In the genomic region with DNA sequence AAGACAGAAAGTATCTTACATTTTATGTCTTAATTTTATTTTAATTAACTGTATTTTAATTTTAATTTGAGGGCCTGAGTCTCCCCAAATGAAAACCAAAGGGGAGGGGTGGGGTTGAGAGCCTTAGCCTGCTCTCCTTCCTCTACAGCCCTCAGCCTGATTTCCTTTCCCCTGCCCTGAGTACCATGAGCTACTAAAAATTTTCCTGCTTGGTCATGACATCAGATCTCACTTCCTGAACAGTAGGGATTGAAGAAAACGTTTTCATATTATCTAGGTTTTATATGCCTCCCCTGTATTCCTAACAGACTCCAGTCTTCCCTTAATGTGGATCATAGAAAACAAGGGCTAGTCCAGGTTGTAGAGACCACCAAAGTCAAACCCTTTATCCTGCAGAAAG, we compare ENCODE assay signal across 14 cellular contexts.
DNase-seq lines count a peak whose midpoint lies in the region; ATAC-seq, FAIRE-seq and TF ChIP-seq lines count a peak whose summit lies in the region.
"Had no signal": no experiment of that assay in that cellular context is flagged by ENCODE, and none has a peak within 500 bp of the region (broad histone marks: within the 10 kb centered on the region; RNA-seq: fewer than 3 reads in every experiment).

No MANE protein-coding gene starts in this region.

- TF ChIP-seq CTCF in AG04450 (IDR thresholded peaks at IDR 0.05; ENCODE audit: low read depth, low read length) (no peak), endothelial cell of umbilical vein (IDR thresholded peaks at IDR 0.05; ENCODE audit: extremely low read depth in 1 of 2, insufficient read depth in 1 of 2, low read depth in 1 of 2, low read length in 2 of 2) (no peak), osteoblast (IDR thresholded peaks at IDR 0.05; ENCODE audit: extremely low read depth, low read depth, low read length) (no peak)

- dilution Hi-C loops in endothelial cell of umbilical vein (cut with MboI; ENCODE audit: extremely low pct_ligation_motif_present, low sequenced_read_pairs), result no loop called here

- peak overlapping the region; percentile 43 for H3K9ac ChIP-seq in endothelial cell of umbilical vein (replicated peaks; ENCODE audit: extremely low read depth, insufficient read depth, low read length)
- H3K9ac ChIP-seq: neural progenitor cell had no signal

- no peaks in the 10 kb centered on the region for H3K36me3 Mint-ChIP-seq in activated T-helper 1 cell treated with anti-CD3 and anti-CD28 coated beads, Interleukin-12 subunit alpha, Interleukin-12 subunit beta, Interleukin-2, Interleukin-4 antibody, amounts not matched to agents 30 ng/mL and 10 ng/mL and 1 ng/mL, durations not matched to agents 14 hours and 24 hours and 36 hours (ENCODE audit: low read depth)
- H3K36me3 Mint-ChIP-seq: stimulated activated memory B cell treated with anti-CD40 and anti-IgM and Interleukin-4, amounts not matched to agents 10 μg/mL and 1 μg/mL and 100 μg/mL, for 72 hours had no signal

- CTCF ChIA-PET in AG04450 (lab: Charles Lee) (interaction anchor here (0.6 to 2.9 kb wide), 5 partner anchors 9 to 131 kb away, joined by 3 to 13 read pairs (median 5); no protein-coding TSS in a partner anchor), endothelial cell of umbilical vein (lab: Charles Lee) (interaction anchor here (0.7 to 2.2 kb wide), 11 partner anchors 9 to 211 kb away, joined by 3 to 19 read pairs (median 5); a partner anchor contains a TSS)

- H3K4me3 ChIP-seq in AG04450 (ENCODE audit: low read depth, low read length), result no peak overlapping the region
- no peak overlapping the region for H3K4me3 ChIP-seq in endothelial cell of umbilical vein (replicated peaks in 1 of 3; ENCODE audit: insufficient read depth in 1 of 3, low read depth in 1 of 3, low read length in 3 of 3)
- no peak overlapping the region for H3K4me3 ChIP-seq in osteoblast (ENCODE audit: insufficient read depth, low read length)
- H3K4me3 ChIP-seq: neural progenitor cell had no signal

- H2AFZ ChIP-seq in endothelial cell of umbilical vein (ENCODE audit: low read depth, low read length) (peak overlapping the region; percentile 82), osteoblast (ENCODE audit: low read length) (no peak overlapping the region)
- H2AFZ ChIP-seq: neural progenitor cell had no signal

- H3K36me3 ChIP-seq in endothelial cell of umbilical vein (ENCODE audit: control insufficient read depth in 2 of 2, extremely low read depth in 1 of 2, insufficient read depth in 2 of 2, low read length in 2 of 2) (no peaks in the 10 kb centered on the region), osteoblast (ENCODE audit: insufficient read depth, low read length) (peaks cover 36% of the 10 kb centered on the region)
- H3K36me3 ChIP-seq: neural progenitor cell had no signal

- H3K27ac Mint-ChIP-seq in activated T-helper 1 cell treated with anti-CD3 and anti-CD28 coated beads, Interleukin-12 subunit alpha, Interleukin-12 subunit beta, Interleukin-2, Interleukin-4 antibody, amounts not matched to agents 30 ng/mL and 10 ng/mL and 1 ng/mL, durations not matched to agents 14 hours and 24 hours and 36 hours, result no peak overlapping the region
- H3K27ac Mint-ChIP-seq: neural progenitor cell; stimulated activated memory B cell treated with anti-CD40 and anti-IgM and Interleukin-4, amounts not matched to agents 10 μg/mL and 1 μg/mL and 100 μg/mL, for 72 hours; T-helper 1 cell treated with Interleukin-12 subunit alpha and Interleukin-12 subunit beta and Interleukin-4 antibody, amounts not matched to agents 30 μg/mL and 1 μg/mL, for 36 hours had no signal

- H3K9me3 ChIP-seq in AG04450 (ENCODE audit: control insufficient read depth, insufficient read depth, low read length) (peaks cover 4% of the 10 kb centered on the region; the same call in 1 of the 2 replicates), endothelial cell of umbilical vein (replicated peaks; ENCODE audit: control insufficient read depth, insufficient read depth, low read length) (no peaks in the 10 kb centered on the region), osteoblast (ENCODE audit: low read depth, low read length) (no peaks in the 10 kb centered on the region)

- H3K9me3 Mint-ChIP-seq in activated T-helper 1 cell treated with anti-CD3 and anti-CD28 coated beads, Interleukin-12 subunit alpha, Interleukin-12 subunit beta, Interleukin-2, Interleukin-4 antibody, amounts not matched to agents 30 ng/mL and 10 ng/mL and 1 ng/mL, durations not matched to agents 14 hours and 24 hours and 36 hours, result no peaks in the 10 kb centered on the region
- H3K9me3 Mint-ChIP-seq: neural progenitor cell; stimulated activated memory B cell treated with anti-CD40 and anti-IgM and Interleukin-4, amounts not matched to agents 10 μg/mL and 1 μg/mL and 100 μg/mL, for 72 hours; T-helper 1 cell treated with Interleukin-12 subunit alpha and Interleukin-12 subunit beta and Interleukin-4 antibody, amounts not matched to agents 30 μg/mL and 1 μg/mL, for 36 hours had no signal

- DNase-seq in AG04450 (ENCODE audit: low read depth, low spot score) (no peak), M059J (ENCODE audit: low read depth) (peak; percentile 43), endothelial cell of umbilical vein (ENCODE audit: low read depth, low spot score) (peak; percentile 51), osteoblast (ENCODE audit: insufficient read length, low spot score, missing footprints) (no peak), NAMALWA (ENCODE audit: low spot score) (no peak), NCI-H774 (lab: John Stamatoyannopoulos, UW) (no peak)
- no peak for DNase-seq in activated T-helper 1 cell treated with anti-CD3 and anti-CD28 coated beads, Interleukin-12 subunit alpha, Interleukin-12 subunit beta, Interleukin-2, Interleukin-4 antibody, amounts not matched to agents 30 ng/mL and 10 ng/mL and 1 ng/mL, durations not matched to agents 14 hours and 24 hours and 36 hours (ENCODE audit: low spot score)
- DNase-seq: activated CD4-positive, alpha-beta T cell treated with anti-CD3 and anti-CD28 coated beads for 1 hour; NCI-H1694; NCI-H524 had no signal

- H3K79me2 ChIP-seq in endothelial cell of umbilical vein (ENCODE audit: control insufficient read depth, insufficient read depth, low read length), result no peaks in the 10 kb centered on the region
- peaks cover 24% of the 10 kb centered on the region for H3K79me2 ChIP-seq in osteoblast (ENCODE audit: insufficient read depth, low read length)

- peak; percentile 88 for FAIRE-seq in endothelial cell of umbilical vein (lab: Jason Lieb, UNC)

- POLR2A ChIA-PET in AG04450 (lab: Yijun Ruan, JAX), result interaction anchor here (0.5 to 2.9 kb wide), 13 partner anchors 8 to 319 kb away, joined by 3 to 35 read pairs (median 7); no protein-coding TSS in a partner anchor
- POLR2A ChIA-PET in endothelial cell of umbilical vein (lab: Charles Lee), result interaction anchor here (0.8 to 1.1 kb wide), 2 partner anchors 59 to 811 kb away, joined by 3 read pairs; no protein-coding TSS in a partner anchor

- intact Hi-C loops in endothelial cell of umbilical vein (cut with micrococcal nuclease), result loop anchor here (1.0 to 2.0 kb wide), 3 partner anchors 84 to 231 kb away; a partner anchor contains a TSS
- intact Hi-C loops in activated T-helper 1 cell treated with anti-CD3 and anti-CD28 coated beads, Interleukin-12 subunit alpha, Interleukin-12 subunit beta, Interleukin-2, Interleukin-4 antibody, amounts not matched to agents 30 ng/mL and 10 ng/mL and 1 ng/mL, durations not matched to agents 14 hours and 24 hours and 36 hours (cut with micrococcal nuclease), result no loop called here

- no peaks in the 10 kb centered on the region for H3K27me3 ChIP-seq in AG04450 (ENCODE audit: control insufficient read depth, insufficient read depth, low read length)
- H3K27me3 ChIP-seq in endothelial cell of umbilical vein (ENCODE audit: control insufficient read depth in 2 of 2, insufficient read depth in 2 of 2, low read length in 2 of 2), result no peaks in the 10 kb centered on the region
- H3K27me3 ChIP-seq in osteoblast (ENCODE audit: insufficient read depth, low read length), result no peaks in the 10 kb centered on the region
- H3K27me3 ChIP-seq: neural progenitor cell had no signal

- no peaks in the 10 kb centered on the region for H3K4me1 Mint-ChIP-seq in activated T-helper 1 cell treated with anti-CD3 and anti-CD28 coated beads, Interleukin-12 subunit alpha, Interleukin-12 subunit beta, Interleukin-2, Interleukin-4 antibody, amounts not matched to agents 30 ng/mL and 10 ng/mL and 1 ng/mL, durations not matched to agents 14 hours and 24 hours and 36 hours (ENCODE audit: low read depth)
- H3K4me1 Mint-ChIP-seq: stimulated activated memory B cell treated with anti-CD40 and anti-IgM and Interleukin-4, amounts not matched to agents 10 μg/mL and 1 μg/mL and 100 μg/mL, for 72 hours had no signal

- no peaks in the 10 kb centered on the region for H3K9me1 ChIP-seq in endothelial cell of umbilical vein (replicated peaks; ENCODE audit: control insufficient read depth, extremely low read depth, insufficient read depth, low read length)

- no peak for ATAC-seq in GM19467 (IDR thresholded peaks at IDR 0.05; ENCODE audit: unreplicated experiment)
- ATAC-seq: stimulated activated memory B cell treated with anti-CD40 and anti-IgM and Interleukin-4, amounts not matched to agents 10 μg/mL and 1 μg/mL and 100 μg/mL, for 72 hours had no signal

- TF ChIP-seq POLR2A in endothelial cell of umbilical vein (IDR thresholded peaks at IDR 0.05; ENCODE audit: low read depth, low read length), result no peak

- H3K4me1 ChIP-seq in endothelial cell of umbilical vein (ENCODE audit: control insufficient read depth, extremely low read depth, insufficient read depth, low read length) (peaks cover 15% of the 10 kb centered on the region), osteoblast (ENCODE audit: insufficient read depth, low read length) (peaks cover 33% of the 10 kb centered on the region)
- H3K4me1 ChIP-seq: neural progenitor cell had no signal

- no peak overlapping the region for H3K4me3 Mint-ChIP-seq in activated T-helper 1 cell treated with anti-CD3 and anti-CD28 coated beads, Interleukin-12 subunit alpha, Interleukin-12 subunit beta, Interleukin-2, Interleukin-4 antibody, amounts not matched to agents 30 ng/mL and 10 ng/mL and 1 ng/mL, durations not matched to agents 14 hours and 24 hours and 36 hours
- H3K4me3 Mint-ChIP-seq: neural progenitor cell; stimulated activated memory B cell treated with anti-CD40 and anti-IgM and Interleukin-4, amounts not matched to agents 10 μg/mL and 1 μg/mL and 100 μg/mL, for 72 hours; T-helper 1 cell treated with Interleukin-12 subunit alpha and Interleukin-12 subunit beta and Interleukin-4 antibody, amounts not matched to agents 30 μg/mL and 1 μg/mL, for 36 hours had no signal

- peak overlapping the region; percentile 64 for H3K4me2 ChIP-seq in endothelial cell of umbilical vein (ENCODE audit: insufficient read depth, low read length)
- peak overlapping the region; percentile 29 for H3K4me2 ChIP-seq in osteoblast (ENCODE audit: insufficient read depth, low read length)
- H3K4me2 ChIP-seq: neural progenitor cell had no signal

- H4K20me1 ChIP-seq in endothelial cell of umbilical vein (replicated peaks; ENCODE audit: control insufficient read depth, extremely low read depth, insufficient read depth, low read length), result no peaks in the 10 kb centered on the region
- H4K20me1 ChIP-seq in osteoblast (ENCODE audit: insufficient read depth, low read length), result no peaks in the 10 kb centered on the region

- H3K27ac ChIP-seq in AG04450 (ENCODE audit: low read depth, low read length), result peak overlapping the region; percentile 97
- peak overlapping the region; percentile 46 for H3K27ac ChIP-seq in endothelial cell of umbilical vein (ENCODE audit: insufficient read depth, low read depth, low read length)
- peak overlapping the region; percentile 93 for H3K27ac ChIP-seq in osteoblast (ENCODE audit: low read depth, low read length)
- H3K27ac ChIP-seq: neural progenitor cell had no signal

- no TSS peak for BruUV-seq in endothelial cell of umbilical vein (replicated peaks; lab: Mats Ljungman, UMichigan)

- peaks cover 5% of the 10 kb centered on the region for H3K27me3 Mint-ChIP-seq in activated T-helper 1 cell treated with anti-CD3 and anti-CD28 coated beads, Interleukin-12 subunit alpha, Interleukin-12 subunit beta, Interleukin-2, Interleukin-4 antibody, amounts not matched to agents 30 ng/mL and 10 ng/mL and 1 ng/mL, durations not matched to agents 14 hours and 24 hours and 36 hours (ENCODE audit: insufficient read depth)

Comparison
In these comparisons a context has a peak if more than half of its experiments do, and no peak if none do; other contexts are left out.
1. DNase-seq: peak in M059J (single experiment) and endothelial cell of umbilical vein (single experiment); none in AG04450 (single experiment), osteoblast (single experiment), NAMALWA (single experiment), NCI-H774 (single experiment) and activated T-helper 1 cell treated with anti-CD3 and anti-CD28 coated beads, Interleukin-12 subunit alpha, Interleukin-12 subunit beta, Interleukin-2, Interleukin-4 antibody, amounts not matched to agents 30 ng/mL and 10 ng/mL and 1 ng/mL, durations not matched to agents 14 hours and 24 hours and 36 hours (single experiment).
2. H3K27ac ChIP-seq: peak in every context shown above with its lines; median percentile 97 in AG04450; 93 in osteoblast; 46 in endothelial cell of umbilical vein.